In the genomic region with DNA sequence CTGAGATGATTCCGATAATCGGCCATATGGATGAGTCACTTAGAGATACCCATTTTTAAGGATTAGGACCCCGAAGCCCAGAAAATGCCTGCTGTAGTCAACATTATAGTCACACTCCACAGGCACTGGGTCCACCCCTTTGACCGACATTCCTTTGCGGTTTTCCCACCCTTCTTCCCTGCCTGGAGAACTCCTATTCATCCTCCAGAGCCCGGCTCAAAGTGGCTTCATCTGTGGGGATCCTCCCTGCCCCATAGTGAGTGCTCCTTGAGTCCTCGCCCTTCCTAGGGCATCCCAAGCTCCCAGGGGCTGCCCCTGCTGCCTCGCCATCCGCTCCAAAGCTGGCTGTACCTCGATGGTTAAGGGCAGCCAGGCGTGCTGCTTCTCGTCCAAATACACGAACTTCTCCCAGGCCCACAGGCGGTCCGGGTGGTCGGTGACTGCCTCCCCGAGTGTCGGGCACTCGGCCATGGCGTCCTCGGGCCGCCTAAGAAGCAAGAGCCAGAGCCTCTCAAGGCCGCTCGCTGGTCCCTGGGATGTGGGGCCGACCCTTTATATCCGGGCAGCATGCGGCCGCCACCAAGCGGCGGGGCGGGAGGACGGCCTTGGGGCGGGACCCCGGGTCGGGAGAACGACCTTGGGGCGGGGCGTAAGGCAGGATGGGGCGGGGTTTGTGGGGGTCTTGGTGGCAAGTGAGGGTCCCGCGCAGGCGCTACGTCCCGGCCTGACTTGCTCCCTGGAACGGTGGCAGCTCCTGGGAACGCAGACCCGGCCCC, we compare ENCODE assay signal across 1 cellular context.
TF ChIP-seq lines count a peak whose summit lies in the region.

A gene with protein sequence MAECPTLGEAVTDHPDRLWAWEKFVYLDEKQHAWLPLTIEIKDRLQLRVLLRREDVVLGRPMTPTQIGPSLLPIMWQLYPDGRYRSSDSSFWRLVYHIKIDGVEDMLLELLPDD (minus strand): TSS at position 530 of the 776 bp plus-strand sequence. CDS start 59 bp downstream, at position 471.

TF ChIP-seq in GM23338, 12 proteins besides CTCF, POLR2A, EP300 and RAD21:
- TF ChIP-seq, protein P1, sequence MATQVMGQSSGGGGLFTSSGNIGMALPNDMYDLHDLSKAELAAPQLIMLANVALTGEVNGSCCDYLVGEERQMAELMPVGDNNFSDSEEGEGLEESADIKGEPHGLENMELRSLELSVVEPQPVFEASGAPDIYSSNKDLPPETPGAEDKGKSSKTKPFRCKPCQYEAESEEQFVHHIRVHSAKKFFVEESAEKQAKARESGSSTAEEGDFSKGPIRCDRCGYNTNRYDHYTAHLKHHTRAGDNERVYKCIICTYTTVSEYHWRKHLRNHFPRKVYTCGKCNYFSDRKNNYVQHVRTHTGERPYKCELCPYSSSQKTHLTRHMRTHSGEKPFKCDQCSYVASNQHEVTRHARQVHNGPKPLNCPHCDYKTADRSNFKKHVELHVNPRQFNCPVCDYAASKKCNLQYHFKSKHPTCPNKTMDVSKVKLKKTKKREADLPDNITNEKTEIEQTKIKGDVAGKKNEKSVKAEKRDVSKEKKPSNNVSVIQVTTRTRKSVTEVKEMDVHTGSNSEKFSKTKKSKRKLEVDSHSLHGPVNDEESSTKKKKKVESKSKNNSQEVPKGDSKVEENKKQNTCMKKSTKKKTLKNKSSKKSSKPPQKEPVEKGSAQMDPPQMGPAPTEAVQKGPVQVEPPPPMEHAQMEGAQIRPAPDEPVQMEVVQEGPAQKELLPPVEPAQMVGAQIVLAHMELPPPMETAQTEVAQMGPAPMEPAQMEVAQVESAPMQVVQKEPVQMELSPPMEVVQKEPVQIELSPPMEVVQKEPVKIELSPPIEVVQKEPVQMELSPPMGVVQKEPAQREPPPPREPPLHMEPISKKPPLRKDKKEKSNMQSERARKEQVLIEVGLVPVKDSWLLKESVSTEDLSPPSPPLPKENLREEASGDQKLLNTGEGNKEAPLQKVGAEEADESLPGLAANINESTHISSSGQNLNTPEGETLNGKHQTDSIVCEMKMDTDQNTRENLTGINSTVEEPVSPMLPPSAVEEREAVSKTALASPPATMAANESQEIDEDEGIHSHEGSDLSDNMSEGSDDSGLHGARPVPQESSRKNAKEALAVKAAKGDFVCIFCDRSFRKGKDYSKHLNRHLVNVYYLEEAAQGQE (IDR thresholded peaks at IDR 0.05; ENCODE audit: unreplicated experiment): no peak
- peak; percentile 31 for TF ChIP-seq POLR2AphosphoS5 (IDR thresholded peaks at IDR 0.05; ENCODE audit: low read depth)
